In the genomic region with DNA sequence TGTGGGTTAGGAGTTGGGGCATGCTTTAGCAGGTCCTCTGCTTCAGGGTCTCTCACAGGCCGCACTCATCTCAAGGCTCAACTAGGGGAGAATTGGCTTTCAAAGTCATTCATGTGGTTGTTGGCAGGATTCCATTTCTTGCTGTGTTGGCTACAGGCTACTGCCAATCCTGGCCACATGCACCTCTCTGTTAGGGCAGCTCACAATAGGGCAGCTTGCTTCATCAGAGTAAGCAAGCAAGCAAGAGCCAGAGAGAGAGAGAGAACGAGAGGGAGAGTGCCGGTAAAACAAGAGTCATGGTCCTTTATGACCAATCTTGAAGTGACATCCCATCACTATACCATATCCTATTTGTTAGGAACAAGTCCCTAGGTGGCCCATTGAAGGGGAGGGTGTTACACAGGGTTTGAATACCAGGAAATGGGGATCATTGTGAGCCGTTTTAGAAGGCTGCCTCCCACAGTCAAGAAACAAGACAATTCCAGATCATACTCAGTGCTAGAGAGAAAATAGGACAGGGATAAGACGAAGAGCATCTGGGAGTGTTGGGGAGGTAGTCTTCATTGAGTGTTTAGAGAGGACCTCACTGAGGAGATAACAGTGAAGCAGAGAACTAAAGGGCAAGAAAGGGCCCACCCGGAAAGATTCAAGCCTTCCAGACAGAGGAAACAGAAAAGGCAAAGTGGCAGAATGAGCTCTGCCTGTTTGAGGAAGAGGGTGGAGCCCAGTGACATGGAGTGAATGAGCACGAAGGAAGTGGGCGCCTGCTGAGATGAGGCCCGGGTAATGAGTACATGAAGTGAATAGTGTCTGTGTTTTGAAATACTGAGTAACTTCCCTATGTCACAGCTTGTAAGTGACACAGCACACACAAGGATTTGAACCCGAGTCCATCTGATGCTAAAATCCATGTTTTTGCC, we compare ENCODE assay signal across 8 cellular contexts. TPM values are rescaled to one million over a fixed set of nuclear protein-coding genes. Genes with fewer than 3 reads are reported as not detected.
DNase-seq lines count a peak whose midpoint lies in the region; ATAC-seq and TF ChIP-seq lines count a peak whose summit lies in the region.

No MANE protein-coding gene starts in this region.

- peaks cover under 1% of the 10 kb centered on the region for H3K4me1 ChIP-seq in osteoblast (ENCODE audit: insufficient read depth, low read length)
- no peaks in the 10 kb centered on the region; a peak in 1 of 4 replicates for H3K4me1 ChIP-seq in SK-N-SH (ENCODE audit: control insufficient read depth in 1 of 2, insufficient read depth in 2 of 2, low read depth in 1 of 2, low read length in 1 of 2)

- peaks cover 23% of the 10 kb centered on the region for H3K4me1 Mint-ChIP-seq in WTC11

- no peak overlapping the region for H3K4me3 Mint-ChIP-seq in WTC11

- H4K20me1 ChIP-seq in osteoblast (ENCODE audit: insufficient read depth, low read length) (no peaks in the 10 kb centered on the region), SK-N-SH (ENCODE audit: insufficient read depth) (no peaks in the 10 kb centered on the region)

- no peaks in the 10 kb centered on the region for H3K9me2 ChIP-seq in SK-N-SH

- TF ChIP-seq CTCF in WTC11 (IDR thresholded peaks at IDR 0.05), result no peak
- TF ChIP-seq CTCF in osteoblast (IDR thresholded peaks at IDR 0.05; ENCODE audit: extremely low read depth, low read depth, low read length), result no peak
- TF ChIP-seq CTCF in SK-N-SH (IDR thresholded peaks at IDR 0.05), result no peak

- ATAC-seq in HG03460 (IDR thresholded peaks at IDR 0.05; ENCODE audit: unreplicated experiment) (peak; percentile 53), WTC11 (peak; percentile 63), GM21529 (IDR thresholded peaks at IDR 0.05; ENCODE audit: unreplicated experiment) (no peak), GM19324 (IDR thresholded peaks at IDR 0.05; ENCODE audit: low FRiP score, unreplicated experiment) (no peak), HG03135 (IDR thresholded peaks at IDR 0.05; ENCODE audit: unreplicated experiment) (no peak)

- peak overlapping the region; percentile 27 for H2AFZ ChIP-seq in osteoblast (ENCODE audit: low read length)
- no peak overlapping the region for H2AFZ ChIP-seq in SK-N-SH (ENCODE audit: low read depth)

- no peak overlapping the region for H3K27ac ChIP-seq in osteoblast (ENCODE audit: low read depth, low read length)
- H3K27ac ChIP-seq in SK-N-SH (ENCODE audit: low read depth in 2 of 2, low read length in 1 of 2), result no peak overlapping the region

- no peaks in the 10 kb centered on the region for H3K36me3 Mint-ChIP-seq in WTC11

- H3K4me3 ChIP-seq in osteoblast (ENCODE audit: insufficient read depth, low read length), result no peak overlapping the region
- no peak overlapping the region for H3K4me3 ChIP-seq in SK-N-SH (ENCODE audit: low read depth in 2 of 2, low read length in 1 of 2)

- H3K36me3 ChIP-seq in osteoblast (ENCODE audit: insufficient read depth, low read length) (no peaks in the 10 kb centered on the region), SK-N-SH (replicated peaks in 1 of 2; ENCODE audit: control insufficient read depth in 1 of 2, insufficient read depth in 2 of 2, low read length in 1 of 2) (no peaks in the 10 kb centered on the region)

- DNase-seq in WTC11 (ENCODE audit: low spot score) (no peak), osteoblast (ENCODE audit: insufficient read length, low spot score, missing footprints) (no peak), SK-N-SH (no peak)
- DNase-seq in central memory CD4-positive, alpha-beta T cell, result peak; percentile 44

- CTCF ChIA-PET in WTC11 (lab: Charles Lee) (interaction anchor here (0.5 to 3.5 kb wide), 3 partner anchors 67 to 429 kb away, joined by 3 to 16 read pairs (median 3); no protein-coding TSS in a partner anchor), SK-N-SH (lab: Yijun Ruan, JAX) (interaction anchor here (0.7 to 2.2 kb wide), 3 partner anchors 8 to 99 kb away, joined by 3 to 8 read pairs (median 3); no protein-coding TSS in a partner anchor)

- H3K27me3 ChIP-seq in osteoblast (ENCODE audit: insufficient read depth, low read length), result peaks cover under 1% of the 10 kb centered on the region
- no peaks in the 10 kb centered on the region for H3K27me3 ChIP-seq in SK-N-SH (ENCODE audit: insufficient read depth)

- H3K79me2 ChIP-seq in osteoblast (ENCODE audit: insufficient read depth, low read length), result no peaks in the 10 kb centered on the region
- H3K79me2 ChIP-seq in SK-N-SH (ENCODE audit: insufficient read depth), result no peaks in the 10 kb centered on the region

- WGBS in SK-N-SH (ENCODE audit: low lambda C conversion rate), result 90% methylated on average over 10 of the region's 10 CpGs

- H3K9ac ChIP-seq in SK-N-SH, result no peak overlapping the region

- H3K9me3 Mint-ChIP-seq in WTC11, result no peaks in the 10 kb centered on the region

- H3F3A ChIP-seq in SK-N-SH (replicated peaks; ENCODE audit: insufficient read depth), result no peaks in the 10 kb centered on the region

- no peaks in the 10 kb centered on the region for H3K27me3 Mint-ChIP-seq in WTC11 (ENCODE audit: low read depth)

- H3K4me2 ChIP-seq in osteoblast (ENCODE audit: insufficient read depth, low read length) (peak overlapping the region; percentile 34), SK-N-SH (no peak overlapping the region)

- H3K27ac Mint-ChIP-seq in WTC11, result no peak overlapping the region

- TF ChIP-seq RAD21 in SK-N-SH (IDR thresholded peaks at IDR 0.05; ENCODE audit: low read length), result no peak

- H3K9me3 ChIP-seq in osteoblast (ENCODE audit: low read depth, low read length) (no peaks in the 10 kb centered on the region), SK-N-SH (no peaks in the 10 kb centered on the region)

- TF ChIP-seq EP300 in SK-N-SH (IDR thresholded peaks at IDR 0.05; ENCODE audit: borderline replicate concordance in 1 of 2, low read depth in 1 of 2, low read length in 1 of 2), result no peak

- POLR2A ChIA-PET in WTC11 (lab: Charles Lee), result no interaction called here
- POLR2A ChIA-PET in SK-N-SH (lab: Yijun Ruan, JAX), result no interaction called here

TF ChIP-seq in WTC11, 78 proteins besides CTCF, POLR2A, EP300 and RAD21 (continues in another document):
- TF ChIP-seq ZNF263 (CRISPR knock-in tag; IDR thresholded peaks at IDR 0.05; ENCODE audit: low read depth) (no peak), OVOL2 (CRISPR knock-in tag; IDR thresholded peaks at IDR 0.05; ENCODE audit: borderline replicate concordance) (no peak), NR1H2 (CRISPR knock-in tag; IDR thresholded peaks at IDR 0.05) (no peak), ELF4 (CRISPR knock-in tag; IDR thresholded peaks at IDR 0.05; ENCODE audit: low read depth) (no peak), ZNF396 (CRISPR knock-in tag; IDR thresholded peaks at IDR 0.05; ENCODE audit: borderline replicate concordance) (no peak), SP1 (CRISPR knock-in tag; conservative IDR thresholded peaks at IDR 0.05) (no peak)
- TF ChIP-seq, protein P1, sequence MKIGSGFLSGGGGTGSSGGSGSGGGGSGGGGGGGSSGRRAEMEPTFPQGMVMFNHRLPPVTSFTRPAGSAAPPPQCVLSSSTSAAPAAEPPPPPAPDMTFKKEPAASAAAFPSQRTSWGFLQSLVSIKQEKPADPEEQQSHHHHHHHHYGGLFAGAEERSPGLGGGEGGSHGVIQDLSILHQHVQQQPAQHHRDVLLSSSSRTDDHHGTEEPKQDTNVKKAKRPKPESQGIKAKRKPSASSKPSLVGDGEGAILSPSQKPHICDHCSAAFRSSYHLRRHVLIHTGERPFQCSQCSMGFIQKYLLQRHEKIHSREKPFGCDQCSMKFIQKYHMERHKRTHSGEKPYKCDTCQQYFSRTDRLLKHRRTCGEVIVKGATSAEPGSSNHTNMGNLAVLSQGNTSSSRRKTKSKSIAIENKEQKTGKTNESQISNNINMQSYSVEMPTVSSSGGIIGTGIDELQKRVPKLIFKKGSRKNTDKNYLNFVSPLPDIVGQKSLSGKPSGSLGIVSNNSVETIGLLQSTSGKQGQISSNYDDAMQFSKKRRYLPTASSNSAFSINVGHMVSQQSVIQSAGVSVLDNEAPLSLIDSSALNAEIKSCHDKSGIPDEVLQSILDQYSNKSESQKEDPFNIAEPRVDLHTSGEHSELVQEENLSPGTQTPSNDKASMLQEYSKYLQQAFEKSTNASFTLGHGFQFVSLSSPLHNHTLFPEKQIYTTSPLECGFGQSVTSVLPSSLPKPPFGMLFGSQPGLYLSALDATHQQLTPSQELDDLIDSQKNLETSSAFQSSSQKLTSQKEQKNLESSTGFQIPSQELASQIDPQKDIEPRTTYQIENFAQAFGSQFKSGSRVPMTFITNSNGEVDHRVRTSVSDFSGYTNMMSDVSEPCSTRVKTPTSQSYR (CRISPR knock-in tag; IDR thresholded peaks at IDR 0.05), result no peak

TF ChIP-seq in SK-N-SH, 30 proteins besides CTCF, POLR2A, EP300 and RAD21:
- no peak for TF ChIP-seq CHD2 (IDR thresholded peaks at IDR 0.05; ENCODE audit: low read length, partially characterized antibody)

RNA-seq across cellular contexts. Expression of a gene that starts 32.8 kb away (rescaled TPM):
- total RNA-seq in WTC11 (2021), result 1.3 to 1.7 TPM (median 1.4 TPM) in 3 replicates
- total RNA-seq in osteoblast, result 0.29 and 0.36 TPM in 2 replicates
- polyA plus RNA-seq in SK-N-SH (2012; rRNA removed), result 0.18 and 0.21 TPM in 2 replicates
- polyA plus RNA-seq in SK-N-SH (2012; cell fraction: cytosol; rRNA removed), result 0.10 and 0.21 TPM in 2 replicates
- polyA plus RNA-seq in SK-N-SH (2012; cell fraction: nucleus; rRNA removed), result 0.45 and 0.70 TPM in 2 replicates

Comparison
In these comparisons a context has a peak if more than half of its experiments do, and no peak if none do; other contexts are left out.
1. ATAC-seq: peak in HG03460 (single experiment) and WTC11 (single experiment); none in GM21529 (single experiment), GM19324 (single experiment) and HG03135 (single experiment).